Comparison of ENCODE assay signal across 1 cellular context in the genomic region with DNA sequence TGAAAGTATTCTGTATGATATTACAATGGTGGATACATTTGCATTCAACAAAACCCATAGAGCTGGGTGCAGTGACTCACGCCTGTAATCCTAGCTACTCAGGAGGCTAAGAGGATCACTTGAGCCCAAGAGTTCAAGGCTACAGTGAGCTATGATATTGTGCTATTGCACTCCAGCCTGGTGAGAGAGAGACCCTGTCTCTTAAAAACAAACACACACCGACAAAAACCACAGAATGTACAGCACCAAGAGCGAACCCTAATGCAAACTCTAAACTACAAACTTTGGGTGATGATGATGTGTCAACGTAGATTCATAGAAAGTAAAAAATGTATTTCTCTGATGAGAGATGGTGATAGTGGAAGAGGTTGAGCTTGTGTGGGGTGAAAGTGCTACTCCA.
TF ChIP-seq lines count a peak whose summit lies in the region.

No MANE protein-coding gene starts in this region.

TF ChIP-seq in HepG2, 621 proteins besides CTCF, POLR2A, EP300 and RAD21 (continued from another document and continues in another):
- TF ChIP-seq, protein P1, sequence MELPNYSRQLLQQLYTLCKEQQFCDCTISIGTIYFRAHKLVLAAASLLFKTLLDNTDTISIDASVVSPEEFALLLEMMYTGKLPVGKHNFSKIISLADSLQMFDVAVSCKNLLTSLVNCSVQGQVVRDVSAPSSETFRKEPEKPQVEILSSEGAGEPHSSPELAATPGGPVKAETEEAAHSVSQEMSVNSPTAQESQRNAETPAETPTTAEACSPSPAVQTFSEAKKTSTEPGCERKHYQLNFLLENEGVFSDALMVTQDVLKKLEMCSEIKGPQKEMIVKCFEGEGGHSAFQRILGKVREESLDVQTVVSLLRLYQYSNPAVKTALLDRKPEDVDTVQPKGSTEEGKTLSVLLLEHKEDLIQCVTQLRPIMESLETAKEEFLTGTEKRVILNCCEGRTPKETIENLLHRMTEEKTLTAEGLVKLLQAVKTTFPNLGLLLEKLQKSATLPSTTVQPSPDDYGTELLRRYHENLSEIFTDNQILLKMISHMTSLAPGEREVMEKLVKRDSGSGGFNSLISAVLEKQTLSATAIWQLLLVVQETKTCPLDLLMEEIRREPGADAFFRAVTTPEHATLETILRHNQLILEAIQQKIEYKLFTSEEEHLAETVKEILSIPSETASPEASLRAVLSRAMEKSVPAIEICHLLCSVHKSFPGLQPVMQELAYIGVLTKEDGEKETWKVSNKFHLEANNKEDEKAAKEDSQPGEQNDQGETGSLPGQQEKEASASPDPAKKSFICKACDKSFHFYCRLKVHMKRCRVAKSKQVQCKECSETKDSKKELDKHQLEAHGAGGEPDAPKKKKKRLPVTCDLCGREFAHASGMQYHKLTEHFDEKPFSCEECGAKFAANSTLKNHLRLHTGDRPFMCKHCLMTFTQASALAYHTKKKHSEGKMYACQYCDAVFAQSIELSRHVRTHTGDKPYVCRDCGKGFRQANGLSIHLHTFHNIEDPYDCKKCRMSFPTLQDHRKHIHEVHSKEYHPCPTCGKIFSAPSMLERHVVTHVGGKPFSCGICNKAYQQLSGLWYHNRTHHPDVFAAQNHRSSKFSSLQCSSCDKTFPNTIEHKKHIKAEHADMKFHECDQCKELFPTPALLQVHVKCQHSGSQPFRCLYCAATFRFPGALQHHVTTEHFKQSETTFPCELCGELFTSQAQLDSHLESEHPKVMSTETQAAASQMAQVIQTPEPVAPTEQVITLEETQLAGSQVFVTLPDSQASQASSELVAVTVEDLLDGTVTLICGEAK (IDR thresholded peaks at IDR 0.05), result no peak
- TF ChIP-seq, protein P1 (CRISPR knock-in tag; IDR thresholded peaks at IDR 0.05), result no peak
- TF ChIP-seq TFAP4 (IDR thresholded peaks at IDR 0.05; ENCODE audit: borderline replicate concordance, low read depth) (no peak), FUBP1 (CRISPR knock-in tag; IDR thresholded peaks at IDR 0.05; ENCODE audit: borderline replicate concordance) (no peak), ATM (IDR thresholded peaks at IDR 0.05; ENCODE audit: borderline replicate concordance) (no peak), SMARCE1 (IDR thresholded peaks at IDR 0.05; ENCODE audit: borderline replicate concordance) (no peak), ZNF792 (CRISPR knock-in tag; IDR thresholded peaks at IDR 0.05) (no peak), ZNF34 (CRISPR knock-in tag; IDR thresholded peaks at IDR 0.05; ENCODE audit: borderline replicate concordance) (no peak), ZNF549 (CRISPR knock-in tag; IDR thresholded peaks at IDR 0.05) (no peak), TRAFD1 (CRISPR knock-in tag; IDR thresholded peaks at IDR 0.05; ENCODE audit: borderline replicate concordance) (no peak), ZBTB14 (CRISPR knock-in tag; IDR thresholded peaks at IDR 0.05) (no peak)
- TF ChIP-seq, protein P2, sequence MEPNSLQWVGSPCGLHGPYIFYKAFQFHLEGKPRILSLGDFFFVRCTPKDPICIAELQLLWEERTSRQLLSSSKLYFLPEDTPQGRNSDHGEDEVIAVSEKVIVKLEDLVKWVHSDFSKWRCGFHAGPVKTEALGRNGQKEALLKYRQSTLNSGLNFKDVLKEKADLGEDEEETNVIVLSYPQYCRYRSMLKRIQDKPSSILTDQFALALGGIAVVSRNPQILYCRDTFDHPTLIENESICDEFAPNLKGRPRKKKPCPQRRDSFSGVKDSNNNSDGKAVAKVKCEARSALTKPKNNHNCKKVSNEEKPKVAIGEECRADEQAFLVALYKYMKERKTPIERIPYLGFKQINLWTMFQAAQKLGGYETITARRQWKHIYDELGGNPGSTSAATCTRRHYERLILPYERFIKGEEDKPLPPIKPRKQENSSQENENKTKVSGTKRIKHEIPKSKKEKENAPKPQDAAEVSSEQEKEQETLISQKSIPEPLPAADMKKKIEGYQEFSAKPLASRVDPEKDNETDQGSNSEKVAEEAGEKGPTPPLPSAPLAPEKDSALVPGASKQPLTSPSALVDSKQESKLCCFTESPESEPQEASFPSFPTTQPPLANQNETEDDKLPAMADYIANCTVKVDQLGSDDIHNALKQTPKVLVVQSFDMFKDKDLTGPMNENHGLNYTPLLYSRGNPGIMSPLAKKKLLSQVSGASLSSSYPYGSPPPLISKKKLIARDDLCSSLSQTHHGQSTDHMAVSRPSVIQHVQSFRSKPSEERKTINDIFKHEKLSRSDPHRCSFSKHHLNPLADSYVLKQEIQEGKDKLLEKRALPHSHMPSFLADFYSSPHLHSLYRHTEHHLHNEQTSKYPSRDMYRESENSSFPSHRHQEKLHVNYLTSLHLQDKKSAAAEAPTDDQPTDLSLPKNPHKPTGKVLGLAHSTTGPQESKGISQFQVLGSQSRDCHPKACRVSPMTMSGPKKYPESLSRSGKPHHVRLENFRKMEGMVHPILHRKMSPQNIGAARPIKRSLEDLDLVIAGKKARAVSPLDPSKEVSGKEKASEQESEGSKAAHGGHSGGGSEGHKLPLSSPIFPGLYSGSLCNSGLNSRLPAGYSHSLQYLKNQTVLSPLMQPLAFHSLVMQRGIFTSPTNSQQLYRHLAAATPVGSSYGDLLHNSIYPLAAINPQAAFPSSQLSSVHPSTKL (CRISPR knock-in tag; IDR thresholded peaks at IDR 0.05), result peak; percentile 94
- TF ChIP-seq, protein P3, sequence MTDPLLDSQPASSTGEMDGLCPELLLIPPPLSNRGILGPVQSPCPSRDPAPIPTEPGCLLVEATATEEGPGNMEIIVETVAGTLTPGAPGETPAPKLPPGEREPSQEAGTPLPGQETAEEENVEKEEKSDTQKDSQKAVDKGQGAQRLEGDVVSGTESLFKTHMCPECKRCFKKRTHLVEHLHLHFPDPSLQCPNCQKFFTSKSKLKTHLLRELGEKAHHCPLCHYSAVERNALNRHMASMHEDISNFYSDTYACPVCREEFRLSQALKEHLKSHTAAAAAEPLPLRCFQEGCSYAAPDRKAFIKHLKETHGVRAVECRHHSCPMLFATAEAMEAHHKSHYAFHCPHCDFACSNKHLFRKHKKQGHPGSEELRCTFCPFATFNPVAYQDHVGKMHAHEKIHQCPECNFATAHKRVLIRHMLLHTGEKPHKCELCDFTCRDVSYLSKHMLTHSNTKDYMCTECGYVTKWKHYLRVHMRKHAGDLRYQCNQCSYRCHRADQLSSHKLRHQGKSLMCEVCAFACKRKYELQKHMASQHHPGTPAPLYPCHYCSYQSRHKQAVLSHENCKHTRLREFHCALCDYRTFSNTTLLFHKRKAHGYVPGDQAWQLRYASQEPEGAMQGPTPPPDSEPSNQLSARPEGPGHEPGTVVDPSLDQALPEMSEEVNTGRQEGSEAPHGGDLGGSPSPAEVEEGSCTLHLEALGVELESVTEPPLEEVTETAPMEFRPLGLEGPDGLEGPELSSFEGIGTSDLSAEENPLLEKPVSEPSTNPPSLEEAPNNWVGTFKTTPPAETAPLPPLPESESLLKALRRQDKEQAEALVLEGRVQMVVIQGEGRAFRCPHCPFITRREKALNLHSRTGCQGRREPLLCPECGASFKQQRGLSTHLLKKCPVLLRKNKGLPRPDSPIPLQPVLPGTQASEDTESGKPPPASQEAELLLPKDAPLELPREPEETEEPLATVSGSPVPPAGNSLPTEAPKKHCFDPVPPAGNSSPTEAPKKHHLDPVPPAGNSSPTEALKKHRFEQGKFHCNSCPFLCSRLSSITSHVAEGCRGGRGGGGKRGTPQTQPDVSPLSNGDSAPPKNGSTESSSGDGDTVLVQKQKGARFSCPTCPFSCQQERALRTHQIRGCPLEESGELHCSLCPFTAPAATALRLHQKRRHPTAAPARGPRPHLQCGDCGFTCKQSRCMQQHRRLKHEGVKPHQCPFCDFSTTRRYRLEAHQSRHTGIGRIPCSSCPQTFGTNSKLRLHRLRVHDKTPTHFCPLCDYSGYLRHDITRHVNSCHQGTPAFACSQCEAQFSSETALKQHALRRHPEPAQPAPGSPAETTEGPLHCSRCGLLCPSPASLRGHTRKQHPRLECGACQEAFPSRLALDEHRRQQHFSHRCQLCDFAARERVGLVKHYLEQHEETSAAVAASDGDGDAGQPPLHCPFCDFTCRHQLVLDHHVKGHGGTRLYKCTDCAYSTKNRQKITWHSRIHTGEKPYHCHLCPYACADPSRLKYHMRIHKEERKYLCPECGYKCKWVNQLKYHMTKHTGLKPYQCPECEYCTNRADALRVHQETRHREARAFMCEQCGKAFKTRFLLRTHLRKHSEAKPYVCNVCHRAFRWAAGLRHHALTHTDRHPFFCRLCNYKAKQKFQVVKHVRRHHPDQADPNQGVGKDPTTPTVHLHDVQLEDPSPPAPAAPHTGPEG (CRISPR knock-in tag; IDR thresholded peaks at IDR 0.05), result no peak
- TF ChIP-seq, protein P4, sequence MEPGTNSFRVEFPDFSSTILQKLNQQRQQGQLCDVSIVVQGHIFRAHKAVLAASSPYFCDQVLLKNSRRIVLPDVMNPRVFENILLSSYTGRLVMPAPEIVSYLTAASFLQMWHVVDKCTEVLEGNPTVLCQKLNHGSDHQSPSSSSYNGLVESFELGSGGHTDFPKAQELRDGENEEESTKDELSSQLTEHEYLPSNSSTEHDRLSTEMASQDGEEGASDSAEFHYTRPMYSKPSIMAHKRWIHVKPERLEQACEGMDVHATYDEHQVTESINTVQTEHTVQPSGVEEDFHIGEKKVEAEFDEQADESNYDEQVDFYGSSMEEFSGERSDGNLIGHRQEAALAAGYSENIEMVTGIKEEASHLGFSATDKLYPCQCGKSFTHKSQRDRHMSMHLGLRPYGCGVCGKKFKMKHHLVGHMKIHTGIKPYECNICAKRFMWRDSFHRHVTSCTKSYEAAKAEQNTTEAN (CRISPR knock-in tag; conservative IDR thresholded peaks at IDR 0.05), result no peak
- TF ChIP-seq, protein P5, sequence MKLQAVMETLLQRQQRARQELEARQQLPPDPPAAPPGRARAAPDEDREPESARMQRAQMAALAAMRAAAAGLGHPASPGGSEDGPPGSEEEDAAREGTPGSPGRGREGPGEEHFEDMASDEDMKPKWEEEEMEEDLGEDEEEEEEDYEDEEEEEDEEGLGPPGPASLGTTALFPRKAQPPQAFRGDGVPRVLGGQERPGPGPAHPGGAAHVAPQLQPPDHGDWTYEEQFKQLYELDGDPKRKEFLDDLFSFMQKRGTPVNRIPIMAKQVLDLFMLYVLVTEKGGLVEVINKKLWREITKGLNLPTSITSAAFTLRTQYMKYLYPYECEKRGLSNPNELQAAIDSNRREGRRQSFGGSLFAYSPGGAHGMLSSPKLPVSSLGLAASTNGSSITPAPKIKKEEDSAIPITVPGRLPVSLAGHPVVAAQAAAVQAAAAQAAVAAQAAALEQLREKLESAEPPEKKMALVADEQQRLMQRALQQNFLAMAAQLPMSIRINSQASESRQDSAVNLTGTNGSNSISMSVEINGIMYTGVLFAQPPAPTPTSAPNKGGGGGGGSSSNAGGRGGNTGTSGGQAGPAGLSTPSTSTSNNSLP (IDR thresholded peaks at IDR 0.05; ENCODE audit: low read depth, low read length), result 0 out of 2 replicates have a peak, but pooled peaks have one; percentile 44
